Comparison of ENCODE assay signal across 8 cellular contexts in the genomic region with DNA sequence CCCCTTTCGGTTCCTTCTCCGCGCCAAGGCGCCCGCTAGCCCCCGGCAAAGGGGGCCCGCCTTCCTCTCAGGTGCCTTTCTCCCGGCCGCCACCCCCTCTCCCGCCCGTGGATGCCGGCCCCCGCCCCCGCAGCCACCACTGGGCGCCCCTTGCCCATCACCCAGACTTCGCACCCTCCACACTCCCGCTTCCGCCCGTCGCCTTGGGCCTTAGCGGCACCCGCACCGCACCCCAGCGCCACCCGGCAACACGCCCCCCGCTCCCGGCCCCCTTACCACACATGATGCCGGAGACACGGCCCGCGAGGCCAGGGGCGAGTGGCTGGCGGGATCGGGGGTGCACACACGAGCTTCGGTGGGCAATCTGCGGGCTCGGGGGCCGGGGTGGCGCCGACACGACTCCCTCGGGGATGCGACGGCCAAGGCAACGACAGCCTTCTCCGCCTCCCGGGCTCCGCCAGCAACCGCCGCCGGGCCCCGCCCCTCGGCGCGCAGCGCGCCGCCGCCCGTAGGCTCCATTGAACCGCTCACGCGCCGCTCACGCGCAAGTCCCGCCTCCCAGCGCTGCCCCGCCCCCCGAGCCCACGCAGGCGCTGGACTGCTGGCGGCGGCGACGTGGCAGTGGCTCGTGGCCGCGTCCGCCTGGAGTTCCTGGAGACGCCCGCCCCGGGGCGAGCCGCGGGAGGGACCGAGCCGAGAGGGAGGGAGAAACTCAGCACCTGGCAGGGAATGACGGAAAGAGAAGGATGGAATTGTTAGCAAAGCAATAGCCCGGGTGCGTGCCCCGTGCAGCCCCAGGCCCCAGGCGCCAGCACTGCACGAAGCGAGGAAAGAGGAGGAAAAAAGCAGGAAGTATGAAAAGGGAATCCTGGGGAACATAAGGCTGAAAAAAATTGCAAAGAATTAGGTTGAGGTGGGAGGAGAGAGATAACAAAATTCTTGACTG. TPM values are rescaled to one million over a fixed set of nuclear protein-coding genes. Genes with fewer than 3 reads are reported as not detected.
A peak's percentile ranks its signal among the peaks of the same experiment; 100 is the strongest.
DNase-seq lines count a peak whose midpoint lies in the region; ATAC-seq and TF ChIP-seq lines count a peak whose summit lies in the region.

TSS of gene GFPT1 (minus strand) at position 439 of the 946 bp plus-strand sequence. CDS start at position 283, 156 bp downstream.

- ATAC-seq in GM19395 (IDR thresholded peaks at IDR 0.05; ENCODE audit: unreplicated experiment): peak; percentile 76
- ATAC-seq in HG03558 (IDR thresholded peaks at IDR 0.05; ENCODE audit: extremely low read depth, unreplicated experiment): peak; percentile 80

- H3K36me3 ChIP-seq in liver (ENCODE audit: control insufficient read depth in 4 of 4, insufficient read depth in 3 of 4, low read depth in 1 of 4, low read length in 3 of 4): no peaks in the 10 kb centered on the region

- H3K9me3 ChIP-seq in liver (ENCODE audit: control insufficient read depth in 4 of 4, low read length in 3 of 4): no peaks in the 10 kb centered on the region

- WGBS in liver: under 1% methylated on average over 97 of the region's 97 CpGs

- H3K27ac Mint-ChIP-seq in dendritic cell treated with granulocyte-macrophage colony-stimulating factor and Interleukin-4, amounts not matched to agents 40 ng/mL and 50 ng/mL, for 4 days: peak within 1 kb of the TSS; percentile 89

- no peak for TF ChIP-seq RAD21 in liver (IDR thresholded peaks at IDR 0.05)

- peak within 1 kb of the TSS; percentile 52 to 78 for H3K9ac ChIP-seq in liver (ENCODE audit: low read depth in 1 of 2, low read length in 2 of 2)

- DNase-seq in C1 segment of cervical spinal cord (lab: John Stamatoyannopoulos, UW): peak; percentile 20 to 93 (median 80)
- peak; percentile 66 for DNase-seq in NCI-H748 treated with DMSO at 0.1 percent for 48 hours (lab: John Stamatoyannopoulos, UW)
- DNase-seq in activated CD4-positive, alpha-beta T cell treated with anti-CD3 and anti-CD28 coated beads, Interleukin-2, amount 50 U/mL, for 4 hours: peak; percentile 87 to 88
- peak; percentile 95 for DNase-seq in stimulated activated CD4-positive, alpha-beta T cell treated with anti-CD3 and anti-CD28 coated beads, Interleukin-4, amount 100 ng/mL, for 1 hour

- peak within 1 kb of the TSS; percentile 91 for H3K4me3 Mint-ChIP-seq in dendritic cell treated with granulocyte-macrophage colony-stimulating factor and Interleukin-4, amounts not matched to agents 40 ng/mL and 50 ng/mL, for 4 days

- TF ChIP-seq CTCF in liver (IDR thresholded peaks at IDR 0.05; ENCODE audit: low read depth, low read length, missing input control): no peak

- peaks cover 22% of the 10 kb centered on the region for H3K36me3 Mint-ChIP-seq in dendritic cell treated with granulocyte-macrophage colony-stimulating factor and Interleukin-4, amounts not matched to agents 40 ng/mL and 50 ng/mL, for 4 days (ENCODE audit: low read depth)

- peak within 1 kb of the TSS; percentile 80 for H3K27ac ChIP-seq in liver (ENCODE audit: low read depth in 1 of 2, low read length in 2 of 2)

- peak within 1 kb of the TSS; percentile 77 to 99 (median 90) for H3K4me3 ChIP-seq in liver (ENCODE audit: low read depth in 1 of 3, low read length in 3 of 3)

- peaks cover 5 to 19% (median 10%) of the 10 kb centered on the region in 4 donors for H3K4me1 ChIP-seq in liver (ENCODE audit: control insufficient read depth in 4 of 4, insufficient read depth in 4 of 4, low read length in 3 of 4)

- H3K27me3 Mint-ChIP-seq in dendritic cell treated with granulocyte-macrophage colony-stimulating factor and Interleukin-4, amounts not matched to agents 40 ng/mL and 50 ng/mL, for 4 days: no peaks in the 10 kb centered on the region

- H3K4me1 Mint-ChIP-seq in dendritic cell treated with granulocyte-macrophage colony-stimulating factor and Interleukin-4, amounts not matched to agents 40 ng/mL and 50 ng/mL, for 4 days (ENCODE audit: low read depth): peaks cover 56% of the 10 kb centered on the region

- no peaks in the 10 kb centered on the region for H3K27me3 ChIP-seq in liver (ENCODE audit: control insufficient read depth in 4 of 4, insufficient read depth in 4 of 4, low read length in 3 of 4)

- intact Hi-C loops in dendritic cell treated with granulocyte-macrophage colony-stimulating factor and Interleukin-4, amounts not matched to agents 40 ng/mL and 50 ng/mL, for 4 days (cut with micrococcal nuclease): no loop called here

- H3K9me3 Mint-ChIP-seq in dendritic cell treated with granulocyte-macrophage colony-stimulating factor and Interleukin-4, amounts not matched to agents 40 ng/mL and 50 ng/mL, for 4 days: no peaks in the 10 kb centered on the region

TF ChIP-seq in liver, 16 proteins besides CTCF, POLR2A, EP300 and RAD21:
- TF ChIP-seq TAF1 (conservative IDR thresholded peaks at IDR 0.05): no peak
- TF ChIP-seq FOXA1 (IDR thresholded peaks at IDR 0.05): no peak
- TF ChIP-seq EGR1 (IDR thresholded peaks at IDR 0.05; ENCODE audit: low read depth in 2 of 2): peak in 1 of 2 donors; percentile 25
- TF ChIP-seq YY1 (IDR thresholded peaks at IDR 0.05): peak; percentile 33
- TF ChIP-seq, protein P1, sequence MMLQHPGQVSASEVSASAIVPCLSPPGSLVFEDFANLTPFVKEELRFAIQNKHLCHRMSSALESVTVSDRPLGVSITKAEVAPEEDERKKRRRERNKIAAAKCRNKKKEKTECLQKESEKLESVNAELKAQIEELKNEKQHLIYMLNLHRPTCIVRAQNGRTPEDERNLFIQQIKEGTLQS (IDR thresholded peaks at IDR 0.05): no peak
- TF ChIP-seq RXRA (IDR thresholded peaks at IDR 0.05): no peak
- no peak for TF ChIP-seq GABPA (IDR thresholded peaks at IDR 0.05 in 1 of 2, conservative IDR thresholded peaks at IDR 0.05 in 1 of 2)
- peak; percentile 40 for TF ChIP-seq SP1 (IDR thresholded peaks at IDR 0.05)
- no peak for TF ChIP-seq NR2F2 (IDR thresholded peaks at IDR 0.05)
- TF ChIP-seq, protein P2, sequence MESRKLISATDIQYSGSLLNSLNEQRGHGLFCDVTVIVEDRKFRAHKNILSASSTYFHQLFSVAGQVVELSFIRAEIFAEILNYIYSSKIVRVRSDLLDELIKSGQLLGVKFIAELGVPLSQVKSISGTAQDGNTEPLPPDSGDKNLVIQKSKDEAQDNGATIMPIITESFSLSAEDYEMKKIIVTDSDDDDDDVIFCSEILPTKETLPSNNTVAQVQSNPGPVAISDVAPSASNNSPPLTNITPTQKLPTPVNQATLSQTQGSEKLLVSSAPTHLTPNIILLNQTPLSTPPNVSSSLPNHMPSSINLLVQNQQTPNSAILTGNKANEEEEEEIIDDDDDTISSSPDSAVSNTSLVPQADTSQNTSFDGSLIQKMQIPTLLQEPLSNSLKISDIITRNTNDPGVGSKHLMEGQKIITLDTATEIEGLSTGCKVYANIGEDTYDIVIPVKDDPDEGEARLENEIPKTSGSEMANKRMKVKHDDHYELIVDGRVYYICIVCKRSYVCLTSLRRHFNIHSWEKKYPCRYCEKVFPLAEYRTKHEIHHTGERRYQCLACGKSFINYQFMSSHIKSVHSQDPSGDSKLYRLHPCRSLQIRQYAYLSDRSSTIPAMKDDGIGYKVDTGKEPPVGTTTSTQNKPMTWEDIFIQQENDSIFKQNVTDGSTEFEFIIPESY (IDR thresholded peaks at IDR 0.05): no peak
- no peak for TF ChIP-seq REST (IDR thresholded peaks at IDR 0.05)
- TF ChIP-seq, protein P3, sequence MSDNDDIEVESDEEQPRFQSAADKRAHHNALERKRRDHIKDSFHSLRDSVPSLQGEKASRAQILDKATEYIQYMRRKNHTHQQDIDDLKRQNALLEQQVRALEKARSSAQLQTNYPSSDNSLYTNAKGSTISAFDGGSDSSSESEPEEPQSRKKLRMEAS (IDR thresholded peaks at IDR 0.05): no peak
- TF ChIP-seq FOXA2 (IDR thresholded peaks at IDR 0.05): no peak
- no peak for TF ChIP-seq HNF4G (IDR thresholded peaks at IDR 0.05)

RNA-seq across cellular contexts. Expression of gene GFPT1, which starts in this region (rescaled TPM):
- total RNA-seq in liver: 10 to 100 TPM; 16.9 to 42.6 TPM
- 10 to 100 TPM; 14.7 to 19.2 TPM for polyA plus RNA-seq in liver

Comparison
In these comparisons a context has a peak if more than half of its experiments do, and no peak if none do; other contexts are left out.
1. Peak in every context shown above with its lines: DNase-seq, ATAC-seq, H3K4me3 ChIP-seq and H3K27ac ChIP-seq.